Comparison of ENCODE assay signal across 14 cellular contexts in genomic region chr16:16175296-16175695, GRCh38. TPM values are rescaled to one million over a fixed set of nuclear protein-coding genes. Genes with fewer than 3 reads are reported as not detected.
DNase-seq lines count a peak whose midpoint lies in the region; ATAC-seq and TF ChIP-seq lines count a peak whose summit lies in the region.
"Had no signal": no experiment of that assay in that cellular context is flagged by ENCODE, and none has a peak within 500 bp of the region (broad histone marks: within the 10 kb centered on the region; RNA-seq: fewer than 3 reads in every experiment).

No MANE protein-coding gene starts in this region.

- 66% methylated on average over 5 of the region's 5 CpGs for WGBS in hepatocyte (ENCODE audit: low lambda C conversion rate, missing lambda C conversion rate)

- no peak overlapping the region for H3K4me3 ChIP-seq in hepatocyte
- H3K4me3 ChIP-seq: HAP-1, K562, PC-9 had no signal

- ATAC-seq in SK-N-SH treated with all-trans-retinoic acid at 6 μM for 48 hours = peak; percentile 59; the same call in 2 of the 3 replicates
- ATAC-seq in activated T-cell treated with anti-CD3 and anti-CD28 coated beads, Interleukin-2, amount 50 U/mL, for 4 hours = no peak
- ATAC-seq: K562 had no signal

- H3K27me3 Mint-ChIP-seq in chondrocyte (ENCODE audit: low read depth) = no peaks in the 10 kb centered on the region
- H3K27me3 Mint-ChIP-seq in activated T-cell treated with anti-CD3 and anti-CD28 coated beads, Interleukin-2, amount 50 U/mL, for 4 hours (ENCODE audit: low read depth) = no peaks in the 10 kb centered on the region
- H3K27me3 Mint-ChIP-seq: CD4-positive, alpha-beta T cell had no signal

- H3K27me3 ChIP-seq in hepatocyte = no peaks in the 10 kb centered on the region

- H4K20me1 ChIP-seq in hepatocyte (ENCODE audit: insufficient read depth, poor library complexity, severe bottlenecking) = no peaks in the 10 kb centered on the region

- peak; percentile 57 for DNase-seq in NCI-H524 treated with DMSO at 0.1 percent for 48 hours (lab: John Stamatoyannopoulos, UW)
- peak; percentile 21 for DNase-seq in hepatocyte (ENCODE audit: low spot score)
- DNase-seq in retina = peak; percentile 12
- no peak for DNase-seq in chondrocyte (ENCODE audit: low spot score)
- DNase-seq in activated T-cell treated with anti-CD3 and anti-CD28 coated beads, Interleukin-2, amount 50 U/mL, for 4 hours = no peak
- DNase-seq in SIG-M5 (lab: John Stamatoyannopoulos, UW) = no peak
- DNase-seq: CD4-positive, alpha-beta T cell; DMS79 treated with DMSO at 0.1 percent for 48 hours; NCI-H187 treated with DMSO at 0.1 percent for 48 hours; PC-9 had no signal

- H3K4me3 Mint-ChIP-seq in chondrocyte (ENCODE audit: unreplicated experiment) = no peak overlapping the region
- no peak overlapping the region for H3K4me3 Mint-ChIP-seq in activated T-cell treated with anti-CD3 and anti-CD28 coated beads, Interleukin-2, amount 50 U/mL, for 4 hours
- H3K4me3 Mint-ChIP-seq: B cell; CD4-positive, alpha-beta T cell had no signal

- H3K9me3 Mint-ChIP-seq in chondrocyte (ENCODE audit: low read depth) = peaks cover 6% of the 10 kb centered on the region
- peaks cover 6% of the 10 kb centered on the region for H3K9me3 Mint-ChIP-seq in activated T-cell treated with anti-CD3 and anti-CD28 coated beads, Interleukin-2, amount 50 U/mL, for 4 hours
- H3K9me3 Mint-ChIP-seq: CD4-positive, alpha-beta T cell had no signal

- no peaks in the 10 kb centered on the region for H3K9me2 ChIP-seq in hepatocyte (replicated peaks; ENCODE audit: insufficient read depth)

- no peaks in the 10 kb centered on the region for H3K79me2 ChIP-seq in hepatocyte

- H3K9me3 ChIP-seq in hepatocyte (ENCODE audit: low read depth) = no peaks in the 10 kb centered on the region

- H2AFZ ChIP-seq in hepatocyte = no peak overlapping the region
- H2AFZ ChIP-seq: PC-9 had no signal

- H3K4me1 ChIP-seq in hepatocyte (ENCODE audit: insufficient read depth) = no peaks in the 10 kb centered on the region
- H3K4me1 ChIP-seq: HAP-1 had no signal

- TF ChIP-seq CTCF in hepatocyte (IDR thresholded peaks at IDR 0.05; ENCODE audit: poor library complexity) (no peak), chondrocyte (IDR thresholded peaks at IDR 0.05) (no peak)

- H3K27ac ChIP-seq in hepatocyte = no peak overlapping the region
- H3K27ac ChIP-seq: PC-9 had no signal

- no peaks in the 10 kb centered on the region for H3K4me1 Mint-ChIP-seq in chondrocyte (ENCODE audit: low read depth)
- no peaks in the 10 kb centered on the region for H3K4me1 Mint-ChIP-seq in activated T-cell treated with anti-CD3 and anti-CD28 coated beads, Interleukin-2, amount 50 U/mL, for 4 hours (ENCODE audit: low read depth)
- H3K4me1 Mint-ChIP-seq: B cell had no signal

- no peak overlapping the region for H3K27ac Mint-ChIP-seq in chondrocyte (ENCODE audit: unreplicated experiment)
- H3K27ac Mint-ChIP-seq: B cell; CD4-positive, alpha-beta T cell had no signal

- no peaks in the 10 kb centered on the region for H3K36me3 ChIP-seq in hepatocyte (replicated peaks; ENCODE audit: insufficient read depth, low read depth)
- H3K36me3 ChIP-seq: HAP-1 had no signal

- no peak overlapping the region for H3K4me2 ChIP-seq in hepatocyte
- H3K4me2 ChIP-seq: PC-9 had no signal

- peaks cover 6% of the 10 kb centered on the region for H3K36me3 Mint-ChIP-seq in chondrocyte (ENCODE audit: low read depth)
- no peaks in the 10 kb centered on the region for H3K36me3 Mint-ChIP-seq in activated T-cell treated with anti-CD3 and anti-CD28 coated beads, Interleukin-2, amount 50 U/mL, for 4 hours (ENCODE audit: insufficient read depth)

TF ChIP-seq in SK-N-SH treated with all-trans-retinoic acid at 6 μM for 48 hours, 23 proteins besides CTCF, POLR2A, EP300 and RAD21:
- no peak for TF ChIP-seq ZNF8 (CRISPR knock-in tag; IDR thresholded peaks at IDR 0.05)
- TF ChIP-seq TSHZ2 (CRISPR knock-in tag; IDR thresholded peaks at IDR 0.05) = no peak

RNA-seq across cellular contexts. Expression of gene ABCC6, which starts 48.0 kb away (rescaled TPM):
- 28.1 and 41.2 TPM in 2 replicates for total RNA-seq in hepatocyte
- 42.1 and 46.8 TPM in 2 replicates for polyA plus RNA-seq in hepatocyte
- 0.99 to 2.7 TPM (median 1.5 TPM) in 3 replicates for total RNA-seq in chondrocyte
- not detected for total RNA-seq in activated T-cell treated with anti-CD3 and anti-CD28 coated beads, Interleukin-2, amount 50 U/mL, for 4 hours
- total RNA-seq: B cell; CD4-positive, alpha-beta T cell had no signal

RNA-seq across cellular contexts. Expression of gene NOMO3, which starts 57.0 kb away (rescaled TPM):
- total RNA-seq in hepatocyte (10.1 and 10.3 TPM in 2 replicates), chondrocyte (25.1 to 70.4 TPM (median 28.0 TPM) in 3 replicates)
- 14.9 and 17.0 TPM in 2 replicates for polyA plus RNA-seq in hepatocyte
- 10 to 100 TPM; 45.4 to 58.8 (median 58.2) TPM for total RNA-seq in activated T-cell treated with anti-CD3 and anti-CD28 coated beads, Interleukin-2, amount 50 U/mL, for 4 hours

Comparison
In these comparisons a context has a peak if more than half of its experiments do, and no peak if none do; other contexts are left out.
1. DNase-seq: peak in NCI-H524 treated with DMSO at 0.1 percent for 48 hours (single experiment), hepatocyte (single experiment) and retina (single experiment); none in chondrocyte (single experiment), activated T-cell treated with anti-CD3 and anti-CD28 coated beads, Interleukin-2, amount 50 U/mL, for 4 hours (single experiment) and SIG-M5 (single experiment).